In genomic region chr1:54138994-54139393, GRCh38 we compare ENCODE assay signal across 1 cellular context.
TF ChIP-seq lines count a peak whose summit lies in the region.

No MANE protein-coding gene starts in this region.

TF ChIP-seq in K562, 482 proteins besides CTCF, POLR2A, EP300 and RAD21:
- TF ChIP-seq RBM25 (IDR thresholded peaks at IDR 0.05; ENCODE audit: low read depth, low read length, severe bottlenecking) (peak; percentile 90), POLR3A (IDR thresholded peaks at IDR 0.05; ENCODE audit: borderline replicate concordance, extremely low read depth, insufficient read depth, insufficient read length) (no peak), RCOR1 (IDR thresholded peaks at IDR 0.05; ENCODE audit: borderline replicate concordance in 1 of 2, low read depth in 2 of 2, low read length in 2 of 2) (peak in 1 of 2 experiments; percentile 59; a peak in 1 of 4 replicates), NCOA4 (IDR thresholded peaks at IDR 0.05; ENCODE audit: partially characterized antibody) (no peak), ZNF318 (IDR thresholded peaks at IDR 0.05; ENCODE audit: borderline replicate concordance in 1 of 2, low read depth in 1 of 2) (no peak), PTBP1 (IDR thresholded peaks at IDR 0.05; ENCODE audit: low read depth, low read length) (0 out of 2 replicates have a peak, but pooled peaks have one; percentile 68), SMARCA5 (IDR thresholded peaks at IDR 0.05) (0 out of 2 replicates have a peak, but pooled peaks have one; percentile 41), MYC (IDR thresholded peaks at IDR 0.05; ENCODE audit: low read depth, low read length) (no peak), MYC (CRISPR knock-in tag; IDR thresholded peaks at IDR 0.05; ENCODE audit: borderline replicate concordance, low read depth) (no peak), POLR3G (IDR thresholded peaks at IDR 0.05; ENCODE audit: extremely low read depth, insufficient read length, insufficient replicate concordance) (no peak), KDM1A (IDR thresholded peaks at IDR 0.05) (0 out of 4 replicates have a peak, but pooled peaks of 1 of the 2 experiments have one; percentile 9), SRSF7 (optimal IDR thresholded peaks at IDR 0.05; ENCODE audit: low read depth, low read length) (no peak)
TF ChIP-seq in K562: peak in this region for 5.
